ENCODE assay signal across 34 cellular contexts in the genomic region with DNA sequence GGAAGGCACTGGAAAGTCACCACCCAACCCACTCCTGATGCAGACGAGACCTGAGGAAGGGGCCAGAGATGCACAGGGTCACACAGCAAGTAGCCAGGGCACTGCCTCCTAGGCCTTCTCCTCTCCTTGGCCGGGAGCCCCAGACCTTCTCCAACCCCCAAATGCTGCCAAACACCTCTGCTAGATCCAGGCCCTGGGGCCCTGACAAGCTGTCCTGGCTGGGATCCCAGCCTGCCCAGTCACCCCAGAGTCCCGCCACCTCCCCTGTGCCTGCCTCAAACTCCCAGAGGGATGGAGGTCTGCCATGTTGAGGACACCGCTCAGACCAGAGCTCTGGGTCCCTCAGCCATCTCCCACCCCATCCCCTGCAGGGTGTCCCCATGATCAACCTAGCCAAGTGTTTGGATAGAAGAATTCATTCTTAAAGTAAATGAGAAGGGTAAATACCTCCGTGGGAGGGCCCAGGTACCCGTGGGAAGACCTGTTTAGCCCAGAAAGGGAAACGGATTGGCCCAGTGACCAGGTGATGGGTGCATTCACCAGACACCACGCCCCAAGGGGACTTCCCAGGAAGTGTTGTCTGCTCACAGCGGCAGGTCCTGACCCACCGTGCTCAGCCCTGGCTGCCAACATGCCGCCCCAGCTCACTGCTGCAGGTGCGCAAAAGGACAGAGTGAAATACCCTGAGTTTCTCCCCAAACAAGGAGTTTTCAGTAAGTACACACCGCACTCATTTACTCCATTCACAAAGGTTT. TPM values are rescaled to one million over a fixed set of nuclear protein-coding genes. Genes with fewer than 3 reads are reported as not detected.
"Had no signal": no experiment of that assay in that cellular context is flagged by ENCODE, and none has a peak within 500 bp of the region (broad histone marks: within the 10 kb centered on the region; RNA-seq: fewer than 3 reads in every experiment).

No MANE protein-coding gene starts in this region.

- H3K27ac Mint-ChIP-seq: activated naive CD8-positive, alpha-beta T cell treated with anti-CD3 and anti-CD28 coated beads, Interleukin-2, amount 10 ng/mL, durations not matched to agents 7 days and 5 days; brain; nephron progenitor cell; stimulated activated naive B cell treated with anti-CD40 and anti-IgM and Interleukin-4, amounts not matched to agents 10 μg/mL and 1 μg/mL and 100 μg/mL, for 72 hours; T-helper 1 cell treated with Interleukin-12 subunit alpha and Interleukin-12 subunit beta and Interleukin-4 antibody, amounts not matched to agents 30 μg/mL and 1 μg/mL, for 36 hours had no signal

- H3K4me3 ChIP-seq: ascending aorta, cardiac muscle cell, heart right ventricle, left ventricle myocardium inferior, pancreas, prostate gland, sigmoid colon, suprapubic skin, tibial artery, upper lobe of right lung had no signal

- H3K4me3 Mint-ChIP-seq: activated naive CD8-positive, alpha-beta T cell treated with anti-CD3 and anti-CD28 coated beads, Interleukin-2, amount 10 ng/mL, durations not matched to agents 7 days and 5 days; brain; nephron progenitor cell; stimulated activated naive B cell treated with anti-CD40 and anti-IgM and Interleukin-4, amounts not matched to agents 10 μg/mL and 1 μg/mL and 100 μg/mL, for 72 hours; T-helper 1 cell treated with Interleukin-12 subunit alpha and Interleukin-12 subunit beta and Interleukin-4 antibody, amounts not matched to agents 30 μg/mL and 1 μg/mL, for 36 hours had no signal

- H3K9me3 ChIP-seq: ascending aorta, pancreas, prostate gland, suprapubic skin had no signal

- H3K27ac ChIP-seq: ascending aorta, cardiac muscle cell, foreskin keratinocyte, heart right ventricle, left ventricle myocardium inferior, pancreas, prostate gland, sigmoid colon, suprapubic skin, tibial artery, upper lobe of right lung, VCaP had no signal

- H3K36me3 ChIP-seq: ascending aorta, cardiac muscle cell, heart right ventricle, left ventricle myocardium inferior, pancreas, prostate gland, suprapubic skin, tibial artery, upper lobe of right lung had no signal

- ATAC-seq: foreskin keratinocyte; heart right ventricle; pancreas; stimulated activated naive B cell treated with anti-CD40 and anti-IgM and Interleukin-4, amounts not matched to agents 10 μg/mL and 1 μg/mL and 100 μg/mL, for 72 hours; upper lobe of right lung had no signal

- DNase-seq: activated CD4-positive, alpha-beta T cell treated with anti-CD3 and anti-CD28 coated beads for 4 hours; activated CD4-positive, alpha-beta T cell treated with anti-CD3 and anti-CD28 coated beads, Interleukin-2, amount 50 U/mL, for 4 hours; activated CD8-positive, alpha-beta memory T cell treated with anti-CD3 and anti-CD28 coated beads for 24 hours; activated effector memory CD4-positive, alpha-beta T cell treated with Interleukin-2 at 50 U/mL for 16 hours; activated naive CD4-positive, alpha-beta T cell treated with Interleukin-2 at 50 U/mL for 16 hours; activated naive CD8-positive, alpha-beta T cell treated with anti-CD3 and anti-CD28 coated beads, Interleukin-2, amount 10 ng/mL, durations not matched to agents 7 days and 5 days; cerebellar nuclear complex; foreskin keratinocyte; heart right ventricle; left ventricle myocardium inferior; nephron progenitor cell; sigmoid colon; small intestine; stimulated activated CD4-positive, alpha-beta T cell treated with anti-CD3 and anti-CD28 coated beads, Interleukin-1b, Interleukin-23, amount 100 ng/mL, for 48 hours; stimulated activated CD4-positive, alpha-beta T cell treated with anti-CD3 and anti-CD28 coated beads, Interleukin-4, amount 100 ng/mL, for 4 hours; stimulated activated CD8-positive, alpha-beta memory T cell treated with anti-CD3 and anti-CD28 coated beads, Interleukin-4, amount 100 ng/mL, for 48 hours; stimulated activated naive B cell treated with anti-CD40 and anti-IgM and Interleukin-4, amounts not matched to agents 10 μg/mL and 1 μg/mL and 100 μg/mL, for 72 hours; SW 1271; T-helper 9 cell; tibial artery; upper lobe of right lung had no signal

- H3K4me1 ChIP-seq: ascending aorta, foreskin keratinocyte, pancreas, prostate gland had no signal

- H3K4me1 Mint-ChIP-seq: nephron progenitor cell had no signal

- H3K9me3 Mint-ChIP-seq: activated naive CD8-positive, alpha-beta T cell treated with anti-CD3 and anti-CD28 coated beads, Interleukin-2, amount 10 ng/mL, durations not matched to agents 7 days and 5 days; stimulated activated naive B cell treated with anti-CD40 and anti-IgM and Interleukin-4, amounts not matched to agents 10 μg/mL and 1 μg/mL and 100 μg/mL, for 72 hours had no signal

- H3K36me3 Mint-ChIP-seq: brain had no signal

RNA-seq across cellular contexts. Expression of a gene that starts 4.6 kb away (rescaled TPM):
- total RNA-seq: activated naive CD8-positive, alpha-beta T cell treated with anti-CD3 and anti-CD28 coated beads, Interleukin-2, amount 10 ng/mL, durations not matched to agents 7 days and 5 days; ascending aorta; endothelial cell of umbilical vein; foreskin keratinocyte; glomerular endothelial cell; left ventricle myocardium inferior; lung microvascular endothelial cell; mononuclear cell; myocyte had no signal
- polyA plus RNA-seq: cardiac muscle cell, endothelial cell of umbilical vein, foreskin keratinocyte had no signal
